24 cellular contexts compared by ENCODE assay signal in genomic region chr12:29672580-29672979, GRCh38.
"Had no signal": no experiment of that assay in that cellular context is flagged by ENCODE, and none has a peak within 500 bp of the region (broad histone marks: within the 10 kb centered on the region; RNA-seq: fewer than 3 reads in every experiment).

No MANE protein-coding gene starts in this region.

- ATAC-seq: activated T-cell treated with anti-CD3 and anti-CD28 coated beads, Interleukin-2, amount 50 U/mL, for 4 hours; activated T-helper 17 cell treated with anti-CD3 and anti-CD28 coated beads, Interleukin-2, amount 50 U/mL, for 72 hours; T-helper 17 cell; WTC11 had no signal

- DNase-seq: activated CD4-positive, alpha-beta memory T cell treated with anti-CD3 and anti-CD28 coated beads for 36 hours; activated CD4-positive, alpha-beta T cell treated with anti-CD3 and anti-CD28 coated beads for 1 hour; activated CD4-positive, alpha-beta T cell treated with anti-CD3 and anti-CD28 coated beads, Interleukin-2, amount 10 ng/mL, durations not matched to agents 24 days and 14 days; activated CD8-positive, alpha-beta memory T cell treated with anti-CD3 and anti-CD28 coated beads for 24 hours; activated gamma-delta T cell; activated naive CD4-positive, alpha-beta T cell treated with anti-CD3 and anti-CD28 coated beads for 36 hours; activated T-cell treated with anti-CD3 and anti-CD28 coated beads, Interleukin-2, amount 50 U/mL, for 4 hours; brain microvascular endothelial cell; Kasumi-1; KBM-7; NCI-H1048; NCI-H146; NCI-H187 treated with DMSO at 0.1 percent for 48 hours; NCI-H2081 treated with DMSO at 0.1 percent for 48 hours; NCI-H446; NCI-H524; Peyer's patch; SIG-M5; T-helper 17 cell; T-helper 9 cell had no signal

- H3K4me3 Mint-ChIP-seq: activated CD4-positive, alpha-beta memory T cell treated with anti-CD3 and anti-CD28 coated beads for 36 hours; activated CD4-positive, alpha-beta T cell treated with anti-CD3 and anti-CD28 coated beads, Interleukin-2, amount 10 ng/mL, durations not matched to agents 24 days and 14 days; activated naive CD4-positive, alpha-beta T cell treated with anti-CD3 and anti-CD28 coated beads for 36 hours; activated naive CD8-positive, alpha-beta T cell; activated T-cell treated with anti-CD3 and anti-CD28 coated beads, Interleukin-2, amount 50 U/mL, for 4 hours; activated T-helper 17 cell treated with anti-CD3 and anti-CD28 coated beads, Interleukin-2, amount 50 U/mL, for 72 hours; T-helper 17 cell; WTC11 had no signal

- H3K4me1 Mint-ChIP-seq: activated CD4-positive, alpha-beta T cell treated with anti-CD3 and anti-CD28 coated beads, Interleukin-2, amount 10 ng/mL, durations not matched to agents 24 days and 14 days; activated T-helper 17 cell treated with anti-CD3 and anti-CD28 coated beads, Interleukin-2, amount 50 U/mL, for 72 hours; T-helper 17 cell had no signal

- H3K36me3 ChIP-seq: brain microvascular endothelial cell, Peyer's patch had no signal

- H3K36me3 Mint-ChIP-seq: activated CD4-positive, alpha-beta memory T cell treated with anti-CD3 and anti-CD28 coated beads for 36 hours; activated naive CD8-positive, alpha-beta T cell; WTC11 had no signal

- H3K27me3 ChIP-seq: brain microvascular endothelial cell, Peyer's patch had no signal

- H3K4me3 ChIP-seq: Peyer's patch had no signal

- H3K27ac Mint-ChIP-seq: activated CD4-positive, alpha-beta memory T cell treated with anti-CD3 and anti-CD28 coated beads for 36 hours; activated CD4-positive, alpha-beta T cell treated with anti-CD3 and anti-CD28 coated beads, Interleukin-2, amount 10 ng/mL, durations not matched to agents 24 days and 14 days; activated naive CD4-positive, alpha-beta T cell treated with anti-CD3 and anti-CD28 coated beads for 36 hours; activated naive CD8-positive, alpha-beta T cell; activated T-helper 17 cell treated with anti-CD3 and anti-CD28 coated beads, Interleukin-2, amount 50 U/mL, for 72 hours; T-helper 17 cell; WTC11 had no signal

- H3K27ac ChIP-seq: brain microvascular endothelial cell, Peyer's patch, RWPE1 had no signal

- H3K9me3 Mint-ChIP-seq: activated CD4-positive, alpha-beta memory T cell treated with anti-CD3 and anti-CD28 coated beads for 36 hours; activated CD4-positive, alpha-beta T cell treated with anti-CD3 and anti-CD28 coated beads, Interleukin-2, amount 10 ng/mL, durations not matched to agents 24 days and 14 days; activated naive CD4-positive, alpha-beta T cell treated with anti-CD3 and anti-CD28 coated beads for 36 hours; activated T-cell treated with anti-CD3 and anti-CD28 coated beads, Interleukin-2, amount 50 U/mL, for 4 hours; WTC11 had no signal

- H3K4me1 ChIP-seq: Peyer's patch had no signal

- H3K9me3 ChIP-seq: Peyer's patch had no signal

- H3K27me3 Mint-ChIP-seq: activated CD4-positive, alpha-beta memory T cell treated with anti-CD3 and anti-CD28 coated beads for 36 hours; activated CD4-positive, alpha-beta T cell treated with anti-CD3 and anti-CD28 coated beads, Interleukin-2, amount 10 ng/mL, durations not matched to agents 24 days and 14 days; activated naive CD8-positive, alpha-beta T cell had no signal
